34 cellular contexts compared by ENCODE assay signal in genomic region chr1:232826318-232826717, GRCh38. TPM values are rescaled to one million over a fixed set of nuclear protein-coding genes. Genes with fewer than 3 reads are reported as not detected.
"Had no signal": no experiment of that assay in that cellular context is flagged by ENCODE, and none has a peak within 500 bp of the region (broad histone marks: within the 10 kb centered on the region; RNA-seq: fewer than 3 reads in every experiment).

No MANE protein-coding gene starts in this region.

- H3K36me3 ChIP-seq: MG63 had no signal

- DNase-seq: Karpas-422, Kasumi-1, MM.1S, MV-4-11, NCI-H1048, NCI-H1092, NCI-H1092 treated with DMSO at 0.1 percent for 48 hours, NCI-H1105, NCI-H1105 treated with DMSO at 0.1 percent for 48 hours, NCI-H1417, NCI-H1417 treated with DMSO at 0.1 percent for 48 hours, NCI-H1436, NCI-H1436 treated with DMSO at 0.1 percent for 48 hours, NCI-H146, NCI-H1694, NCI-H1694 treated with DMSO at 0.1 percent for 48 hours, NCI-H187, NCI-H187 treated with DMSO at 0.1 percent for 48 hours, NCI-H1930, NCI-H2029, NCI-H2029 treated with DMSO at 0.1 percent for 48 hours, NCI-H2081, NCI-H2081 treated with DMSO at 0.1 percent for 48 hours, NCI-H2107, NCI-H2171, NCI-H2171 treated with DMSO at 0.1 percent for 48 hours, NCI-H2227 treated with DMSO at 0.1 percent for 48 hours, NCI-H226, NCI-H345, NCI-H446 treated with DMSO at 0.1 percent for 48 hours, NCI-H510A, NCI-H510A treated with DMSO at 0.1 percent for 48 hours had no signal

- H3K4me3 ChIP-seq: MG63 had no signal

RNA-seq across cellular contexts. Expression of gene MAP10, which starts 21.1 kb away (rescaled TPM):
- total RNA-seq: MCF 10A had no signal
